ENCODE assay signal across 16 cellular contexts in the genomic region with DNA sequence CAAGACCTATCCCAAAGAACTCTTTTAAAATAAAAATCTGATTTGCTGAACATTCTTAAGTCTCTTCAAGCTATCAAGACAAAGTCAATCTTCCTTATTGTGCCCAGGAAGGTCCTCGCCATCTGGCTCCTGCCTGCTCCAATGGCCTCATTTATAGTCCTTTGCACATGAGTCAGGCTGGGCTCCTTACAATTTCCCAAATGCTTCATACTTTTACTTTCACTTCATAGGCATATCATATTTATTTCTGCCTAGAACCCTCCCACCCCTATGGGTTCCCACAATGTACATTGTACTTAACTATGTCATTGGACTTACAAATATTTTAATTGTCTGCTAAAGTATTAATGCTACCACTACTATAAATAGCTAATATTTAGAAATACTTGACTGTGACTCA. TPM values are rescaled to one million over a fixed set of nuclear protein-coding genes. Genes with fewer than 3 reads are reported as not detected.
"Had no signal": no experiment of that assay in that cellular context is flagged by ENCODE, and none has a peak within 500 bp of the region (broad histone marks: within the 10 kb centered on the region; RNA-seq: fewer than 3 reads in every experiment).

No MANE protein-coding gene starts in this region.

- DNase-seq: activated CD4-positive, alpha-beta T cell treated with anti-CD3 and anti-CD28 coated beads for 36 hours; activated CD8-positive, alpha-beta memory T cell treated with anti-CD3 and anti-CD28 coated beads for 24 hours; activated naive CD4-positive, alpha-beta T cell treated with anti-CD3 and anti-CD28 coated beads for 36 hours; activated T-cell treated with anti-CD3 and anti-CD28 coated beads for 4 hours; caudate nucleus; cortex of kidney; effector memory CD4-positive, alpha-beta T cell; lower lobe of right lung; naive thymus-derived CD4-positive, alpha-beta T cell; stimulated activated naive CD4-positive, alpha-beta T cell; substantia nigra; SW 1271; upper lobe of left lung; WERI-Rb-1 had no signal

- H3K36me3 ChIP-seq: lower lobe of right lung, right atrium auricular region, upper lobe of left lung, WERI-Rb-1 had no signal

- H3K27ac ChIP-seq: lower lobe of right lung, right atrium auricular region, upper lobe of left lung, WERI-Rb-1 had no signal

- H3K9me3 ChIP-seq: lower lobe of right lung, right atrium auricular region, upper lobe of left lung had no signal

- H3K4me3 ChIP-seq: lower lobe of right lung, right atrium auricular region, upper lobe of left lung had no signal

- H3K27me3 ChIP-seq: right atrium auricular region, upper lobe of left lung had no signal

RNA-seq across cellular contexts. Expression of gene THRB, which starts 9.1 kb away (rescaled TPM):
- total RNA-seq: activated CD4-positive, alpha-beta T cell treated with anti-CD3 and anti-CD28 coated beads for 36 hours; activated naive CD4-positive, alpha-beta T cell treated with anti-CD3 and anti-CD28 coated beads for 36 hours; activated T-helper 17 cell treated with anti-CD3 and anti-CD28 coated beads, Interleukin-2, amount 50 U/mL, for 72 hours had no signal
